In the genomic region with DNA sequence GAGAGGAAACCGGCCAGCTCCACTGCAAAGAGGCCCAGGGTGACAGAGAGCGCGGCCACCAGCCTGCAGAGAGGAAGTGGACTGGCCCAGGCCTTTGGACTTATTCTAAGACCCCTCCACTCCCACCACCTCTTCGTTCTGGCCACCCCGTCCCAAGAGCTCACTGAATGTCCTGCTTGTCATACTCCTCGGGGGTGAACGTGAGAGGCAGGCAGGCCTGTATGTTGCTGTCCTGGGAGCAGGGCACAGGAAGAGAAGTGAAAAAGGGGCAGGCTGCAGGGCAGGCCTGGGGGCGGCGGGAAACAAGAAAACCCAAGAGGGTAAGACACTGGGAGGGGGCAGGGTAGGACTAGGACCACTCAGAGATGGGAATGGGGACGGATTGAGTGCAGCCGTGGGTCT, we compare ENCODE assay signal across 8 cellular contexts. TPM values are rescaled to one million over a fixed set of nuclear protein-coding genes. Genes with fewer than 3 reads are reported as not detected.
DNase-seq lines count a peak whose midpoint lies in the region; ATAC-seq and TF ChIP-seq lines count a peak whose summit lies in the region.

No MANE protein-coding gene starts in this region.

- intact Hi-C loops in spleen (cut with DNase I; ENCODE audit: low total_unique reads), result no loop called here

- 26% methylated on average over 10 of the region's 11 CpGs for WGBS in hepatocyte (ENCODE audit: low lambda C conversion rate, missing lambda C conversion rate)
- WGBS in spleen, 5 donors, result 3 to 14% (median 4%) methylated on average over 11 of the region's 11 CpGs

- TF ChIP-seq POLR2A in spleen (IDR thresholded peaks at IDR 0.05), result no peak

- H3K27me3 ChIP-seq in hepatocyte (no peaks in the 10 kb centered on the region), spleen (replicated peaks in 1 of 7) (no peaks in the 10 kb centered on the region)

- peak overlapping the region; percentile 92 for H3K4me2 ChIP-seq in hepatocyte

- ATAC-seq in HG02759 (IDR thresholded peaks at IDR 0.05; ENCODE audit: unreplicated experiment), result peak; percentile 10
- peak; percentile 12 for ATAC-seq in activated T-helper 17 cell treated with anti-CD3 and anti-CD28 coated beads, Interleukin-2, amount 50 U/mL, for 72 hours (replicated peaks)
- ATAC-seq in HG03342 (IDR thresholded peaks at IDR 0.05; ENCODE audit: unreplicated experiment), result no peak
- ATAC-seq in HG02884 (IDR thresholded peaks at IDR 0.05; ENCODE audit: unreplicated experiment), result no peak
- ATAC-seq in GM21526 (IDR thresholded peaks at IDR 0.05; ENCODE audit: low FRiP score, unreplicated experiment), result no peak

- H3K27ac ChIP-seq in hepatocyte (peak overlapping the region; percentile 84), spleen (peak overlapping the region; percentile 74 to 95 (median 86))

- H3K9me2 ChIP-seq in hepatocyte (replicated peaks; ENCODE audit: insufficient read depth), result no peaks in the 10 kb centered on the region

- H3K36me3 Mint-ChIP-seq in activated T-helper 17 cell treated with anti-CD3 and anti-CD28 coated beads, Interleukin-2, amount 50 U/mL, for 72 hours (ENCODE audit: low read depth), result peaks cover 19% of the 10 kb centered on the region

- H3K9me3 Mint-ChIP-seq in activated T-helper 17 cell treated with anti-CD3 and anti-CD28 coated beads, Interleukin-2, amount 50 U/mL, for 72 hours, result no peaks in the 10 kb centered on the region

- DNase-seq in COLO668 (lab: John Stamatoyannopoulos, UW; ENCODE audit: unreplicated experiment), result peak; percentile 16
- peak; percentile 40 for DNase-seq in hepatocyte (ENCODE audit: low spot score)
- DNase-seq in spleen, result peak; percentile 81

- no peaks in the 10 kb centered on the region for H4K20me1 ChIP-seq in hepatocyte (ENCODE audit: insufficient read depth, poor library complexity, severe bottlenecking)

- H3K9me3 ChIP-seq in hepatocyte (ENCODE audit: low read depth) (no peaks in the 10 kb centered on the region), spleen (no peaks in the 10 kb centered on the region)

- H3K27ac Mint-ChIP-seq in activated T-helper 17 cell treated with anti-CD3 and anti-CD28 coated beads, Interleukin-2, amount 50 U/mL, for 72 hours, result peak overlapping the region; percentile 98

- H3K79me2 ChIP-seq in hepatocyte, result peaks cover 8% of the 10 kb centered on the region

- H3K4me3 ChIP-seq in hepatocyte (peak overlapping the region; percentile 30), spleen (peak overlapping the region; percentile 40 to 83 (median 56))

- H3K4me1 ChIP-seq in hepatocyte (ENCODE audit: insufficient read depth) (peaks cover 24% of the 10 kb centered on the region), spleen (peaks cover 23 to 55% (median 46%) of the 10 kb centered on the region in 6 donors)

- H2AFZ ChIP-seq in hepatocyte, result peak overlapping the region; percentile 94

- TF ChIP-seq CTCF in hepatocyte (IDR thresholded peaks at IDR 0.05; ENCODE audit: poor library complexity) (no peak), spleen (IDR thresholded peaks at IDR 0.05 in 8 of 11, conservative IDR thresholded peaks at IDR 0.05 in 3 of 11) (no peak)

- peaks cover 27% of the 10 kb centered on the region for H3K4me1 Mint-ChIP-seq in activated T-helper 17 cell treated with anti-CD3 and anti-CD28 coated beads, Interleukin-2, amount 50 U/mL, for 72 hours

- no peaks in the 10 kb centered on the region for H3K27me3 Mint-ChIP-seq in activated T-helper 17 cell treated with anti-CD3 and anti-CD28 coated beads, Interleukin-2, amount 50 U/mL, for 72 hours

- peak overlapping the region; percentile 99 for H3K4me3 Mint-ChIP-seq in activated T-helper 17 cell treated with anti-CD3 and anti-CD28 coated beads, Interleukin-2, amount 50 U/mL, for 72 hours

- no peaks in the 10 kb centered on the region for H3K36me3 ChIP-seq in hepatocyte (replicated peaks; ENCODE audit: insufficient read depth, low read depth)
- H3K36me3 ChIP-seq in spleen, result no peaks in the 10 kb centered on the region

RNA-seq across cellular contexts. Expression of gene TMEM107, which starts 0.4 kb away (rescaled TPM):
- total RNA-seq in activated T-helper 17 cell treated with anti-CD3 and anti-CD28 coated beads, Interleukin-2, amount 50 U/mL, for 72 hours, result 10 to 100 TPM; 43.3 to 45.3 TPM
- total RNA-seq in hepatocyte (21.1 and 25.3 TPM in 2 replicates), spleen (10 to 100 TPM; 13.0 to 42.2 (median 22.4) TPM)
- polyA plus RNA-seq in hepatocyte (12.8 and 13.6 TPM in 2 replicates), spleen (10 to 100 TPM in 2 of 3 donors, 1 to 10 TPM in 1; 8.1 to 14.0 (median 11.9) TPM)

RNA-seq across cellular contexts. Expression of gene VAMP2, which starts 13.0 kb away (rescaled TPM):
- 10 to 100 TPM; 41.7 to 66.2 TPM for total RNA-seq in activated T-helper 17 cell treated with anti-CD3 and anti-CD28 coated beads, Interleukin-2, amount 50 U/mL, for 72 hours
- total RNA-seq in hepatocyte, result 8.2 and 8.5 TPM in 2 replicates
- 44.6 and 85.7 TPM in 2 replicates for polyA plus RNA-seq in hepatocyte
- total RNA-seq in spleen, result 10 to 100 TPM; 37.5 to 94.8 (median 65.7) TPM
- 10 to 100 TPM; 38.7 to 57.8 (median 38.8) TPM for polyA plus RNA-seq in spleen

RNA-seq across cellular contexts. Expression of gene BORCS6, which starts 14.2 kb away (rescaled TPM):
- 1 to 10 TPM; 4.7 to 7.0 TPM for total RNA-seq in activated T-helper 17 cell treated with anti-CD3 and anti-CD28 coated beads, Interleukin-2, amount 50 U/mL, for 72 hours
- total RNA-seq in hepatocyte (9.4 and 10.7 TPM in 2 replicates), spleen (10 to 100 TPM in 6 of 7 donors, 1 to 10 TPM in 1; 9.5 to 14.6 (median 12.3) TPM)
- polyA plus RNA-seq in hepatocyte (7.7 and 10.2 TPM in 2 replicates), spleen (10 to 100 TPM in 2 of 3 donors, 1 to 10 TPM in 1; 10.0 to 16.5 (median 12.9) TPM)

RNA-seq across cellular contexts. Expression of gene PER1, which starts 23.6 kb away (rescaled TPM):
- total RNA-seq in activated T-helper 17 cell treated with anti-CD3 and anti-CD28 coated beads, Interleukin-2, amount 50 U/mL, for 72 hours, result 100 to 1,000 TPM in 1 of 2 donors, 10 to 100 TPM in 1; 52.0 to 269 TPM
- total RNA-seq in hepatocyte, result 35.3 and 36.5 TPM in 2 replicates
- polyA plus RNA-seq in hepatocyte, result 107 and 143 TPM in 2 replicates
- total RNA-seq in spleen, result 100 to 1,000 TPM in 2 of 7 donors, 10 to 100 TPM in 5; 68.0 to 213 (median 73.5) TPM
- polyA plus RNA-seq in spleen, result 10 to 100 TPM; 12.6 to 83.0 (median 17.5) TPM

RNA-seq across cellular contexts. Expression of gene AURKB, which starts 34.6 kb away (rescaled TPM):
- 100 to 1,000 TPM; 158 to 161 TPM for total RNA-seq in activated T-helper 17 cell treated with anti-CD3 and anti-CD28 coated beads, Interleukin-2, amount 50 U/mL, for 72 hours
- total RNA-seq in hepatocyte, result 9.3 and 9.9 TPM in 2 replicates
- polyA plus RNA-seq in hepatocyte, result 25.3 and 27.5 TPM in 2 replicates
- 10 to 100 TPM in 4 of 7 donors, 1 to 10 TPM in 3; 2.4 to 21.0 (median 10.6) TPM for total RNA-seq in spleen
- polyA plus RNA-seq in spleen, result 10 to 100 TPM in 2 of 3 donors, 1 to 10 TPM in 1; 6.2 to 30.9 (median 10.5) TPM

Comparison
In these comparisons a context has a peak if more than half of its experiments do, and no peak if none do; other contexts are left out.
1. DNase-seq: peak in every context shown above with its lines; median percentile 81 in spleen; 40 in hepatocyte; 16 in COLO668.
2. ATAC-seq: peak in HG02759 (single experiment) and activated T-helper 17 cell treated with anti-CD3 and anti-CD28 coated beads, Interleukin-2, amount 50 U/mL, for 72 hours (single experiment); none in HG03342 (single experiment), HG02884 (single experiment) and GM21526 (single experiment).